1 cellular context compared by ENCODE assay signal in the genomic region with DNA sequence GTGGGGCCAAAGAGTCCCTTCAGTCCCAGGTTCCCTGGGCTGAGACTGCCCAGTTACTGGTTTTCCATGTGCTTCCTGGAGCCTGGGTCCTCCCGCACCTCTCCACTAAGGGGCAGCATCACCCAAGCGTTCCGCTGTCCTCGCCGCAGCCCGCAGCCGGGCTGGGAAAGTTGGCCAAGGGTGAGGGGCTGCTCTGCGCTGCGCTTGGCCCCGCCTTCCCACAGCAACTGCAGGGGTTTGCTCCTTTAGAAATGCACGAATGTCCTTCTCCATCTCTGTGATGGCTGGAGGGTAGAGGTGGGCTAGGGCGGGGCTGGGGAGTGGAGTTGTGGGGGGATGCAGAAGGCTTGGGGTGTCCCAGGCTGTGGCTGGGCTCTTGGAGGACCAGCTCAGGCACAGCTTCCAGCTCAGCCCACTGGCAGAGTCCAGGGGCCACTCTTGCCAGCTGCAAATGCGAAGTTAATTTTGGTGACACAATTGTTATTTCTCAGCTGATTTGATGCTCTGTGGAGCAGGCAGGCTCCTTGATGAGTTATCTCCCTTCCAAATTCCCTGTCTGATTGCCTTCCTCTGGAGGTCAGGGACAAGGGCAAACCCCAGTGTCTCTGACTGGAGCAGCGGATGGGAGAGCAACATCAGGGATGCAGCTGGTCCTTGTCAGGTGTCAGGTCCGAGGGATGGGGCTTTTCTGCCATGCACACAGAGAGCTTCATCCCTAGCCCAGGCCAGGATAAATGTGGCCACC.
A peak's percentile ranks its signal among the peaks of the same experiment; 100 is the strongest.
TF ChIP-seq lines count a peak whose summit lies in the region.

No MANE protein-coding gene starts in this region.

TF ChIP-seq in HepG2, 621 proteins besides CTCF, POLR2A, EP300 and RAD21 (continued from another document and continues in another):
- TF ChIP-seq, protein P1, sequence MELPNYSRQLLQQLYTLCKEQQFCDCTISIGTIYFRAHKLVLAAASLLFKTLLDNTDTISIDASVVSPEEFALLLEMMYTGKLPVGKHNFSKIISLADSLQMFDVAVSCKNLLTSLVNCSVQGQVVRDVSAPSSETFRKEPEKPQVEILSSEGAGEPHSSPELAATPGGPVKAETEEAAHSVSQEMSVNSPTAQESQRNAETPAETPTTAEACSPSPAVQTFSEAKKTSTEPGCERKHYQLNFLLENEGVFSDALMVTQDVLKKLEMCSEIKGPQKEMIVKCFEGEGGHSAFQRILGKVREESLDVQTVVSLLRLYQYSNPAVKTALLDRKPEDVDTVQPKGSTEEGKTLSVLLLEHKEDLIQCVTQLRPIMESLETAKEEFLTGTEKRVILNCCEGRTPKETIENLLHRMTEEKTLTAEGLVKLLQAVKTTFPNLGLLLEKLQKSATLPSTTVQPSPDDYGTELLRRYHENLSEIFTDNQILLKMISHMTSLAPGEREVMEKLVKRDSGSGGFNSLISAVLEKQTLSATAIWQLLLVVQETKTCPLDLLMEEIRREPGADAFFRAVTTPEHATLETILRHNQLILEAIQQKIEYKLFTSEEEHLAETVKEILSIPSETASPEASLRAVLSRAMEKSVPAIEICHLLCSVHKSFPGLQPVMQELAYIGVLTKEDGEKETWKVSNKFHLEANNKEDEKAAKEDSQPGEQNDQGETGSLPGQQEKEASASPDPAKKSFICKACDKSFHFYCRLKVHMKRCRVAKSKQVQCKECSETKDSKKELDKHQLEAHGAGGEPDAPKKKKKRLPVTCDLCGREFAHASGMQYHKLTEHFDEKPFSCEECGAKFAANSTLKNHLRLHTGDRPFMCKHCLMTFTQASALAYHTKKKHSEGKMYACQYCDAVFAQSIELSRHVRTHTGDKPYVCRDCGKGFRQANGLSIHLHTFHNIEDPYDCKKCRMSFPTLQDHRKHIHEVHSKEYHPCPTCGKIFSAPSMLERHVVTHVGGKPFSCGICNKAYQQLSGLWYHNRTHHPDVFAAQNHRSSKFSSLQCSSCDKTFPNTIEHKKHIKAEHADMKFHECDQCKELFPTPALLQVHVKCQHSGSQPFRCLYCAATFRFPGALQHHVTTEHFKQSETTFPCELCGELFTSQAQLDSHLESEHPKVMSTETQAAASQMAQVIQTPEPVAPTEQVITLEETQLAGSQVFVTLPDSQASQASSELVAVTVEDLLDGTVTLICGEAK (IDR thresholded peaks at IDR 0.05), result no peak
- TF ChIP-seq, protein P1 (CRISPR knock-in tag; IDR thresholded peaks at IDR 0.05), result no peak
- TF ChIP-seq ZNF678 (CRISPR knock-in tag; IDR thresholded peaks at IDR 0.05) (no peak), TFDP2 (CRISPR knock-in tag; IDR thresholded peaks at IDR 0.05) (peak; percentile 52), RFX3 (CRISPR knock-in tag; IDR thresholded peaks at IDR 0.05) (no peak), IRF2 (CRISPR knock-in tag; IDR thresholded peaks at IDR 0.05) (peak; percentile 75; the same call in 1 of the 2 replicates), ASH2L (IDR thresholded peaks at IDR 0.05; ENCODE audit: insufficient read length, low read depth, low read length) (peak; percentile 27), GPBP1L1 (CRISPR knock-in tag; IDR thresholded peaks at IDR 0.05) (no peak), ZKSCAN5 (CRISPR knock-in tag; IDR thresholded peaks at IDR 0.05) (no peak), ZNF543 (CRISPR knock-in tag; IDR thresholded peaks at IDR 0.05) (no peak), HES4 (CRISPR knock-in tag; IDR thresholded peaks at IDR 0.05; ENCODE audit: borderline replicate concordance) (no peak), ZNF883 (CRISPR knock-in tag; IDR thresholded peaks at IDR 0.05; ENCODE audit: not compliant biosample characterization) (no peak), ZNF766 (CRISPR knock-in tag; IDR thresholded peaks at IDR 0.05; ENCODE audit: borderline replicate concordance) (no peak), TRAFD1 (CRISPR knock-in tag; IDR thresholded peaks at IDR 0.05; ENCODE audit: borderline replicate concordance) (peak; percentile 26; the same call in 1 of the 2 replicates), HNF4G (IDR thresholded peaks at IDR 0.05; ENCODE audit: borderline replicate concordance, low read depth, low read length) (no peak), HNF4G (CRISPR knock-in tag; IDR thresholded peaks at IDR 0.05; ENCODE audit: borderline replicate concordance, low read depth) (0 out of 2 replicates have a peak, but pooled peaks have one; percentile 19), MAFF (IDR thresholded peaks at IDR 0.05; ENCODE audit: low read depth, low read length) (no peak), THYN1 (CRISPR knock-in tag; IDR thresholded peaks at IDR 0.05; ENCODE audit: borderline replicate concordance, low read depth) (no peak), PAF1 (CRISPR knock-in tag; IDR thresholded peaks at IDR 0.05) (no peak), MIER3 (CRISPR knock-in tag; IDR thresholded peaks at IDR 0.05; ENCODE audit: borderline replicate concordance) (peak; percentile 96), ZNF24 (IDR thresholded peaks at IDR 0.05) (no peak), TBP (CRISPR knock-in tag; IDR thresholded peaks at IDR 0.05) (no peak), NKX3-1 (CRISPR knock-in tag; IDR thresholded peaks at IDR 0.05) (0 out of 2 replicates have a peak, but pooled peaks have one; percentile 57), NFATC3 (CRISPR knock-in tag; IDR thresholded peaks at IDR 0.05) (no peak), SMAD9 (CRISPR knock-in tag; IDR thresholded peaks at IDR 0.05) (no peak; the same call in 1 of the 2 replicates), SMARCC2 (IDR thresholded peaks at IDR 0.05) (no peak), PREB (CRISPR knock-in tag; IDR thresholded peaks at IDR 0.05) (no peak), HMGA1 (CRISPR knock-in tag; conservative IDR thresholded peaks at IDR 0.05) (no peak), ZNF597 (CRISPR knock-in tag; IDR thresholded peaks at IDR 0.05) (no peak)
- TF ChIP-seq, protein P2, sequence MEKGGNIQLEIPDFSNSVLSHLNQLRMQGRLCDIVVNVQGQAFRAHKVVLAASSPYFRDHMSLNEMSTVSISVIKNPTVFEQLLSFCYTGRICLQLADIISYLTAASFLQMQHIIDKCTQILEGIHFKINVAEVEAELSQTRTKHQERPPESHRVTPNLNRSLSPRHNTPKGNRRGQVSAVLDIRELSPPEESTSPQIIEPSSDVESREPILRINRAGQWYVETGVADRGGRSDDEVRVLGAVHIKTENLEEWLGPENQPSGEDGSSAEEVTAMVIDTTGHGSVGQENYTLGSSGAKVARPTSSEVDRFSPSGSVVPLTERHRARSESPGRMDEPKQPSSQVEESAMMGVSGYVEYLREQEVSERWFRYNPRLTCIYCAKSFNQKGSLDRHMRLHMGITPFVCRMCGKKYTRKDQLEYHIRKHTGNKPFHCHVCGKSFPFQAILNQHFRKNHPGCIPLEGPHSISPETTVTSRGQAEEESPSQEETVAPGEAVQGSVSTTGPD (CRISPR knock-in tag; IDR thresholded peaks at IDR 0.05), result no peak
- TF ChIP-seq, protein P3, sequence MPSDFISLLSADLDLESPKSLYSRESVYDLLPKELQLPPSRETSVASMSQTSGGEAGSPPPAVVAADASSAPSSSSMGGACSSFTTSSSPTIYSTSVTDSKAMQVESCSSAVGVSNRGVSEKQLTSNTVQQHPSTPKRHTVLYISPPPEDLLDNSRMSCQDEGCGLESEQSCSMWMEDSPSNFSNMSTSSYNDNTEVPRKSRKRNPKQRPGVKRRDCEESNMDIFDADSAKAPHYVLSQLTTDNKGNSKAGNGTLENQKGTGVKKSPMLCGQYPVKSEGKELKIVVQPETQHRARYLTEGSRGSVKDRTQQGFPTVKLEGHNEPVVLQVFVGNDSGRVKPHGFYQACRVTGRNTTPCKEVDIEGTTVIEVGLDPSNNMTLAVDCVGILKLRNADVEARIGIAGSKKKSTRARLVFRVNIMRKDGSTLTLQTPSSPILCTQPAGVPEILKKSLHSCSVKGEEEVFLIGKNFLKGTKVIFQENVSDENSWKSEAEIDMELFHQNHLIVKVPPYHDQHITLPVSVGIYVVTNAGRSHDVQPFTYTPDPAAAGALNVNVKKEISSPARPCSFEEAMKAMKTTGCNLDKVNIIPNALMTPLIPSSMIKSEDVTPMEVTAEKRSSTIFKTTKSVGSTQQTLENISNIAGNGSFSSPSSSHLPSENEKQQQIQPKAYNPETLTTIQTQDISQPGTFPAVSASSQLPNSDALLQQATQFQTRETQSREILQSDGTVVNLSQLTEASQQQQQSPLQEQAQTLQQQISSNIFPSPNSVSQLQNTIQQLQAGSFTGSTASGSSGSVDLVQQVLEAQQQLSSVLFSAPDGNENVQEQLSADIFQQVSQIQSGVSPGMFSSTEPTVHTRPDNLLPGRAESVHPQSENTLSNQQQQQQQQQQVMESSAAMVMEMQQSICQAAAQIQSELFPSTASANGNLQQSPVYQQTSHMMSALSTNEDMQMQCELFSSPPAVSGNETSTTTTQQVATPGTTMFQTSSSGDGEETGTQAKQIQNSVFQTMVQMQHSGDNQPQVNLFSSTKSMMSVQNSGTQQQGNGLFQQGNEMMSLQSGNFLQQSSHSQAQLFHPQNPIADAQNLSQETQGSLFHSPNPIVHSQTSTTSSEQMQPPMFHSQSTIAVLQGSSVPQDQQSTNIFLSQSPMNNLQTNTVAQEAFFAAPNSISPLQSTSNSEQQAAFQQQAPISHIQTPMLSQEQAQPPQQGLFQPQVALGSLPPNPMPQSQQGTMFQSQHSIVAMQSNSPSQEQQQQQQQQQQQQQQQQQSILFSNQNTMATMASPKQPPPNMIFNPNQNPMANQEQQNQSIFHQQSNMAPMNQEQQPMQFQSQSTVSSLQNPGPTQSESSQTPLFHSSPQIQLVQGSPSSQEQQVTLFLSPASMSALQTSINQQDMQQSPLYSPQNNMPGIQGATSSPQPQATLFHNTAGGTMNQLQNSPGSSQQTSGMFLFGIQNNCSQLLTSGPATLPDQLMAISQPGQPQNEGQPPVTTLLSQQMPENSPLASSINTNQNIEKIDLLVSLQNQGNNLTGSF (CRISPR knock-in tag; IDR thresholded peaks at IDR 0.05), result no peak; the same call in 1 of the 2 replicates
